1 cellular context compared by ENCODE assay signal in the genomic region with DNA sequence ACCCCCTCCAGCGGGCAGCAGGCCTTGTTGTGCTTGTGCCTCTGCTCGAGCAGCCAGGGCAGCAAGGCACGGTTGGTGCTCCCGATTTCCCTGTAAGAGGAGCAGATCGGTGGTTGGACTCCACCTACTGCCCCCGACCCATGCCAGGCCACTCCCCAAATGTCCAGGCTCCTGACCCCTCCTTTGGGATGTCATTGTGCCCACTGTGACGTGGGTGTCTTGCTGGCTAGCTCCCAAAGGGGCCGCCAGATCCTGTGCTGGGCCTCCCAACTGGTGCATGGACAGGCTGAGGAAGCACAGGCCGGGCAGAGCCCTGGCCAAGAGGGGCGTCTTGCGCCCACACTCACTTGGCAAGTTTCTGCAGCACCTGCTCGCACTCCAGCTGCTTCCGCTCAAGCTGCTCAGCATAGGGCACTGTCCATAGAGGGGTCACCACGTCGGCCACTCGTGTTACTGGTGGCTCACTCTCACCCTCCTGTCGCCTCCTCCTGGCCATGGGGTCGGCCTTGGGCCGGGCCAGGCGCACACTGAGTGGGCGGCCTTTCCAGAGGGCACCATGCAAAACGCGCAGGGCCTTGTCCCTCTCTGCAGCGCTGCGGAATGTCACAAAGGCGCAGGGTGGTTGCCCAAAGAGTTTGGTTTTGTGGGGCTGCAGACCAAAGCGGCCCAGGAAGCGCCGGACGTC.
TF ChIP-seq lines count a peak whose summit lies in the region.

Gene RANBP1, plus strand, starts transcription at position 414 of the 685 bp plus-strand sequence. Its CDS starts 81 bp downstream, at position 495.

TF ChIP-seq in K562, 482 proteins besides CTCF, POLR2A, EP300 and RAD21 (continued from another document):
- TF ChIP-seq ETS1 (conservative IDR thresholded peaks at IDR 0.05; ENCODE audit: control insufficient read depth, low read depth, low read length) (no peak), HDAC1 (IDR thresholded peaks at IDR 0.05) (0 out of 4 replicates have a peak, but pooled peaks of 1 of the 2 experiments have one; percentile 8), ILF3 (IDR thresholded peaks at IDR 0.05; ENCODE audit: borderline replicate concordance) (no peak), CBX1 (IDR thresholded peaks at IDR 0.05; ENCODE audit: low read depth) (no peak), ERF (CRISPR knock-in tag; IDR thresholded peaks at IDR 0.05) (0 out of 2 replicates have a peak, but pooled peaks have one; percentile 8), MAZ (CRISPR knock-in tag; conservative IDR thresholded peaks at IDR 0.05 in 1 of 2, IDR thresholded peaks at IDR 0.05 in 1 of 2) (peak in 1 of 2 experiments; percentile 42; a peak in 1 of 4 replicates), RBFOX2 (IDR thresholded peaks at IDR 0.05; ENCODE audit: low read depth, low read length) (peak; percentile 8; the same call in 1 of the 2 replicates), CXXC5 (CRISPR knock-in tag; IDR thresholded peaks at IDR 0.05) (peak; percentile 23), ZNF764 (CRISPR knock-in tag; IDR thresholded peaks at IDR 0.05; ENCODE audit: low read depth) (peak; percentile 91), SIX5 (IDR thresholded peaks at IDR 0.05; ENCODE audit: borderline replicate concordance in 1 of 2, insufficient read depth in 1 of 2, low read depth in 1 of 2, low read length in 2 of 2) (peak in 1 of 2 experiments; percentile 15; a peak in 1 of 4 replicates), NRF1 (conservative IDR thresholded peaks at IDR 0.05 in 1 of 2, IDR thresholded peaks at IDR 0.05 in 1 of 2) (peak in 1 of 2 experiments; percentile 33; a peak in 2 of 4 replicates), STAT5A (IDR thresholded peaks at IDR 0.05; ENCODE audit: borderline replicate concordance, low read length) (peak; percentile 10; the same call in 1 of the 2 replicates), IRF2 (CRISPR knock-in tag; IDR thresholded peaks at IDR 0.05) (no peak)
- TF ChIP-seq, protein P1, sequence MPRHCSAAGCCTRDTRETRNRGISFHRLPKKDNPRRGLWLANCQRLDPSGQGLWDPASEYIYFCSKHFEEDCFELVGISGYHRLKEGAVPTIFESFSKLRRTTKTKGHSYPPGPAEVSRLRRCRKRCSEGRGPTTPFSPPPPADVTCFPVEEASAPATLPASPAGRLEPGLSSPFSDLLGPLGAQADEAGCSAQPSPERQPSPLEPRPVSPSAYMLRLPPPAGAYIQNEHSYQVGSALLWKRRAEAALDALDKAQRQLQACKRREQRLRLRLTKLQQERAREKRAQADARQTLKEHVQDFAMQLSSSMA (CRISPR knock-in tag; IDR thresholded peaks at IDR 0.05), result no peak
- TF ChIP-seq, protein P2, sequence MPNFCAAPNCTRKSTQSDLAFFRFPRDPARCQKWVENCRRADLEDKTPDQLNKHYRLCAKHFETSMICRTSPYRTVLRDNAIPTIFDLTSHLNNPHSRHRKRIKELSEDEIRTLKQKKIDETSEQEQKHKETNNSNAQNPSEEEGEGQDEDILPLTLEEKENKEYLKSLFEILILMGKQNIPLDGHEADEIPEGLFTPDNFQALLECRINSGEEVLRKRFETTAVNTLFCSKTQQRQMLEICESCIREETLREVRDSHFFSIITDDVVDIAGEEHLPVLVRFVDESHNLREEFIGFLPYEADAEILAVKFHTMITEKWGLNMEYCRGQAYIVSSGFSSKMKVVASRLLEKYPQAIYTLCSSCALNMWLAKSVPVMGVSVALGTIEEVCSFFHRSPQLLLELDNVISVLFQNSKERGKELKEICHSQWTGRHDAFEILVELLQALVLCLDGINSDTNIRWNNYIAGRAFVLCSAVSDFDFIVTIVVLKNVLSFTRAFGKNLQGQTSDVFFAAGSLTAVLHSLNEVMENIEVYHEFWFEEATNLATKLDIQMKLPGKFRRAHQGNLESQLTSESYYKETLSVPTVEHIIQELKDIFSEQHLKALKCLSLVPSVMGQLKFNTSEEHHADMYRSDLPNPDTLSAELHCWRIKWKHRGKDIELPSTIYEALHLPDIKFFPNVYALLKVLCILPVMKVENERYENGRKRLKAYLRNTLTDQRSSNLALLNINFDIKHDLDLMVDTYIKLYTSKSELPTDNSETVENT (CRISPR knock-in tag; IDR thresholded peaks at IDR 0.05), result peak; percentile 54; the same call in 1 of the 2 replicates
- TF ChIP-seq, protein P3, sequence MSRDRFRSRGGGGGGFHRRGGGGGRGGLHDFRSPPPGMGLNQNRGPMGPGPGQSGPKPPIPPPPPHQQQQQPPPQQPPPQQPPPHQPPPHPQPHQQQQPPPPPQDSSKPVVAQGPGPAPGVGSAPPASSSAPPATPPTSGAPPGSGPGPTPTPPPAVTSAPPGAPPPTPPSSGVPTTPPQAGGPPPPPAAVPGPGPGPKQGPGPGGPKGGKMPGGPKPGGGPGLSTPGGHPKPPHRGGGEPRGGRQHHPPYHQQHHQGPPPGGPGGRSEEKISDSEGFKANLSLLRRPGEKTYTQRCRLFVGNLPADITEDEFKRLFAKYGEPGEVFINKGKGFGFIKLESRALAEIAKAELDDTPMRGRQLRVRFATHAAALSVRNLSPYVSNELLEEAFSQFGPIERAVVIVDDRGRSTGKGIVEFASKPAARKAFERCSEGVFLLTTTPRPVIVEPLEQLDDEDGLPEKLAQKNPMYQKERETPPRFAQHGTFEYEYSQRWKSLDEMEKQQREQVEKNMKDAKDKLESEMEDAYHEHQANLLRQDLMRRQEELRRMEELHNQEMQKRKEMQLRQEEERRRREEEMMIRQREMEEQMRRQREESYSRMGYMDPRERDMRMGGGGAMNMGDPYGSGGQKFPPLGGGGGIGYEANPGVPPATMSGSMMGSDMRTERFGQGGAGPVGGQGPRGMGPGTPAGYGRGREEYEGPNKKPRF (IDR thresholded peaks at IDR 0.05; ENCODE audit: low read depth, low read length), result no peak
